In genomic region chr5:110086658-110087388, GRCh38 we compare ENCODE assay signal across 8 cellular contexts.
DNase-seq lines count a peak whose midpoint lies in the region; ATAC-seq and TF ChIP-seq lines count a peak whose summit lies in the region.

No MANE protein-coding gene starts in this region.

- no peaks in the 10 kb centered on the region for H3K4me1 ChIP-seq in Karpas-422 (ENCODE audit: low read length)

- peaks cover 9% of the 10 kb centered on the region for H3K4me1 Mint-ChIP-seq in activated CD8-positive, alpha-beta memory T cell treated with anti-CD3 and anti-CD28 coated beads, Interleukin-2, amount 10 ng/mL, durations not matched to agents 7 days and 5 days

- CTCF ChIA-PET in activated CD8-positive, alpha-beta memory T cell treated with anti-CD3 and anti-CD28 coated beads, Interleukin-2, amount 10 ng/mL, durations not matched to agents 7 days and 5 days (lab: Charles Lee), result no interaction called here
- CTCF ChIA-PET in GM10248 (lab: Yijun Ruan, JAX), result no interaction called here

- POLR2A ChIA-PET in GM10248 (lab: Yijun Ruan, JAX), result no interaction called here

- H3K79me2 ChIP-seq in Karpas-422 (ENCODE audit: low read length), result no peaks in the 10 kb centered on the region

- no peak for TF ChIP-seq CTCF in GM10248 (IDR thresholded peaks at IDR 0.05; ENCODE audit: control extremely low read depth, extremely low read depth, low read depth, missing control alignments)

- H4K20me1 ChIP-seq in Karpas-422 (ENCODE audit: insufficient read depth, low read depth, low read length), result no peaks in the 10 kb centered on the region

- H3K4me2 ChIP-seq in Karpas-422 (ENCODE audit: low read depth, low read length, poor library complexity, severe bottlenecking), result no peak overlapping the region

- H3K4me3 ChIP-seq in Karpas-422 (ENCODE audit: low read length), result no peak overlapping the region

- H3K9me3 ChIP-seq in Karpas-422 (ENCODE audit: low read length), result no peaks in the 10 kb centered on the region

- H3K4me3 Mint-ChIP-seq in activated CD8-positive, alpha-beta memory T cell treated with anti-CD3 and anti-CD28 coated beads, Interleukin-2, amount 10 ng/mL, durations not matched to agents 7 days and 5 days, result no peak overlapping the region

- no peaks in the 10 kb centered on the region for H3K27me3 ChIP-seq in Karpas-422 (ENCODE audit: low read length)

- H3K9me3 Mint-ChIP-seq in activated CD8-positive, alpha-beta memory T cell treated with anti-CD3 and anti-CD28 coated beads, Interleukin-2, amount 10 ng/mL, durations not matched to agents 7 days and 5 days (ENCODE audit: low read depth), result no peaks in the 10 kb centered on the region

- H2AFZ ChIP-seq in Karpas-422 (ENCODE audit: low read length), result no peak overlapping the region

- peak; percentile 83 for ATAC-seq in activated CD8-positive, alpha-beta memory T cell treated with anti-CD3 and anti-CD28 coated beads, Interleukin-2, amount 10 ng/mL, durations not matched to agents 7 days and 5 days

- peaks cover 2% of the 10 kb centered on the region for H3K27me3 Mint-ChIP-seq in activated CD8-positive, alpha-beta memory T cell treated with anti-CD3 and anti-CD28 coated beads, Interleukin-2, amount 10 ng/mL, durations not matched to agents 7 days and 5 days

- H3K36me3 Mint-ChIP-seq in activated CD8-positive, alpha-beta memory T cell treated with anti-CD3 and anti-CD28 coated beads, Interleukin-2, amount 10 ng/mL, durations not matched to agents 7 days and 5 days, result no peaks in the 10 kb centered on the region

- H3K9me2 ChIP-seq in Karpas-422 (replicated peaks; ENCODE audit: insufficient read depth, low read length), result no peaks in the 10 kb centered on the region

- H3K27ac Mint-ChIP-seq in activated CD8-positive, alpha-beta memory T cell treated with anti-CD3 and anti-CD28 coated beads, Interleukin-2, amount 10 ng/mL, durations not matched to agents 7 days and 5 days, result no peak overlapping the region

- H3K27ac ChIP-seq in Karpas-422 (ENCODE audit: low read length), result no peak overlapping the region

- DNase-seq in Karpas-422, result peak; percentile 23
- DNase-seq in activated CD8-positive, alpha-beta memory T cell treated with anti-CD3 and anti-CD28 coated beads, Interleukin-2, amount 10 ng/mL, durations not matched to agents 7 days and 5 days, result peak; percentile 53
- DNase-seq in hepatic stellate cell (ENCODE audit: low spot score), result peak; percentile 4
- peak; percentile 21 for DNase-seq in stimulated activated CD8-positive, alpha-beta memory T cell treated with anti-CD3 and anti-CD28 coated beads, Interleukin-12 subunit alpha, Interleukin-12 subunit beta, amount 100 ng/mL, for 24 hours (ENCODE audit: extremely low read depth)
- no peak for DNase-seq in NOMO-1 (lab: John Stamatoyannopoulos, UW; ENCODE audit: unreplicated experiment in 2 of 2)
- DNase-seq in iPS-NIHi11 (ENCODE audit: low spot score), result no peak
- DNase-seq in germinal center (ENCODE audit: low spot score), result no peak
- no peak for DNase-seq in GM10248 (ENCODE audit: extremely low spot score)

- no peak overlapping the region for H3K9ac ChIP-seq in Karpas-422 (ENCODE audit: low read length)

- no peaks in the 10 kb centered on the region for H3K36me3 ChIP-seq in Karpas-422 (ENCODE audit: insufficient read depth, low read length)

Comparison
In these comparisons a context has a peak if more than half of its experiments do, and no peak if none do; other contexts are left out.
1. DNase-seq: peak in Karpas-422 (single experiment), activated CD8-positive, alpha-beta memory T cell treated with anti-CD3 and anti-CD28 coated beads, Interleukin-2, amount 10 ng/mL, durations not matched to agents 7 days and 5 days (single experiment), hepatic stellate cell (single experiment) and stimulated activated CD8-positive, alpha-beta memory T cell treated with anti-CD3 and anti-CD28 coated beads, Interleukin-12 subunit alpha, Interleukin-12 subunit beta, amount 100 ng/mL, for 24 hours (single experiment); none in NOMO-1 (0 of 2), iPS-NIHi11 (single experiment), germinal center (single experiment) and GM10248 (single experiment).